ENCODE assay signal across 8 cellular contexts in genomic region chr14:68979021-68979721, GRCh38. TPM values are rescaled to one million over a fixed set of nuclear protein-coding genes. Genes with fewer than 3 reads are reported as not detected.
DNase-seq lines count a peak whose midpoint lies in the region; ATAC-seq and TF ChIP-seq lines count a peak whose summit lies in the region.

Gene ACTN1, minus strand, starts transcription at chr14:68979302. Its CDS starts 246 bp downstream, at chr14:68979056.

- H3K4me2 ChIP-seq in KMS-11 = 0 out of 2 replicates have a peak within 1 kb of the TSS, but pooled peaks have one; percentile 13

- DNase-seq in GM03348 (ENCODE audit: low spot score) (peak; percentile 97), Peyer's patch (peak; percentile 46 to 87 (median 87)), activated T-helper 1 cell treated with Interleukin-2 at 50 U/mL for 16 hours (ENCODE audit: low read depth) (peak; percentile 32), mucosa of gallbladder (ENCODE audit: low spot score) (peak; percentile 94)
- peak; percentile 47 for DNase-seq in stimulated activated CD8-positive, alpha-beta memory T cell treated with anti-CD3 and anti-CD28 coated beads, Interleukin-7, amount 100 ng/mL, for 24 hours (ENCODE audit: low read depth)

- H3K36me3 ChIP-seq in KMS-11 (ENCODE audit: insufficient read depth) (no peaks in the 10 kb centered on the region), Peyer's patch (no peaks in the 10 kb centered on the region)

- peaks cover 4% of the 10 kb centered on the region; the same call in 1 of the 2 replicates for H3K79me2 ChIP-seq in KMS-11 (ENCODE audit: insufficient read depth, low read depth)

- H2AFZ ChIP-seq in KMS-11 (ENCODE audit: low read depth) = peak within 1 kb of the TSS; percentile 64; the same call in 1 of the 2 replicates

- H3K4me3 ChIP-seq in KMS-11 (IDR thresholded peaks at IDR 0.05; ENCODE audit: insufficient read depth, low read depth, low read length) (no peak within 1 kb of the TSS), Peyer's patch (peak within 1 kb of the TSS; percentile 57 to 80 (median 70))

- TF ChIP-seq CTCF in KMS-11 (conservative IDR thresholded peaks at IDR 0.05; ENCODE audit: low read depth, low read length) (no peak), Peyer's patch (IDR thresholded peaks at IDR 0.05) (no peak)

- H3K9ac ChIP-seq in KMS-11 = peak within 1 kb of the TSS; percentile 46; the same call in 1 of the 2 replicates

- ATAC-seq in esophagus mucosa = peak; percentile 83
- no peak for ATAC-seq in HG02840 (IDR thresholded peaks at IDR 0.05; ENCODE audit: low FRiP score, unreplicated experiment)

- no peaks in the 10 kb centered on the region for H3K9me3 ChIP-seq in Peyer's patch

- TF ChIP-seq POLR2A in Peyer's patch (IDR thresholded peaks at IDR 0.05) = peak; percentile 60 to 67

- H4K20me1 ChIP-seq in KMS-11 (ENCODE audit: insufficient read depth) = no peaks in the 10 kb centered on the region

- peaks cover 5% of the 10 kb centered on the region for H3K4me1 ChIP-seq in KMS-11 (ENCODE audit: low read depth, poor library complexity, severe bottlenecking)
- peaks cover 0 to 33% (median 8%) of the 10 kb centered on the region in 4 donors for H3K4me1 ChIP-seq in Peyer's patch

- H3K27ac ChIP-seq in KMS-11 = no peak within 1 kb of the TSS; the same call in 1 of the 2 replicates
- peak within 1 kb of the TSS; percentile 82 to 95 (median 86) for H3K27ac ChIP-seq in Peyer's patch

- H3K27me3 ChIP-seq in KMS-11 (ENCODE audit: insufficient read depth, low read depth) (no peaks in the 10 kb centered on the region), Peyer's patch (no peaks in the 10 kb centered on the region)

RNA-seq across cellular contexts. Expression of gene ACTN1, which starts in this region (rescaled TPM):
- total RNA-seq in Peyer's patch = 100 to 1,000 TPM in 1 of 4 donors, 10 to 100 TPM in 3; 40.3 to 585 (median 80.1) TPM
- 117 TPM for total RNA-seq in esophagus mucosa
- total RNA-seq in mucosa of gallbladder = 460 TPM

Comparison
In these comparisons a context has a peak if more than half of its experiments do, and no peak if none do; other contexts are left out.
1. DNase-seq: peak in every context shown above with its lines; median percentile 97 in GM03348; 94 in mucosa of gallbladder; 87 in Peyer's patch; 47 in stimulated activated CD8-positive, alpha-beta memory T cell treated with anti-CD3 and anti-CD28 coated beads, Interleukin-7, amount 100 ng/mL, for 24 hours; 32 in activated T-helper 1 cell treated with Interleukin-2 at 50 U/mL for 16 hours.